Comparison of ENCODE assay signal across 8 cellular contexts in genomic region chr9:112061152-112061740, GRCh38.
DNase-seq lines count a peak whose midpoint lies in the region; ATAC-seq, FAIRE-seq and TF ChIP-seq lines count a peak whose summit lies in the region.
"Had no signal": no experiment of that assay in that cellular context is flagged by ENCODE, and none has a peak within 500 bp of the region (broad histone marks: within the 10 kb centered on the region; RNA-seq: fewer than 3 reads in every experiment).

No MANE protein-coding gene starts in this region.

- peak; percentile 59 for ATAC-seq in GM21737 (IDR thresholded peaks at IDR 0.05; ENCODE audit: unreplicated experiment)
- ATAC-seq in activated T-cell treated with anti-CD3 and anti-CD28 coated beads, Interleukin-2, amount 50 U/mL, for 72 hours (replicated peaks in 1 of 2): peak; percentile 84 to 87

- no peak overlapping the region for H3K27ac Mint-ChIP-seq in activated T-cell treated with anti-CD3 and anti-CD28 coated beads, Interleukin-2, amount 50 U/mL, for 72 hours

- FAIRE-seq in GM12891 (lab: Jason Lieb, UNC): no peak

- no peaks in the 10 kb centered on the region for H3K27me3 Mint-ChIP-seq in activated T-cell treated with anti-CD3 and anti-CD28 coated beads, Interleukin-2, amount 50 U/mL, for 72 hours (ENCODE audit: low read depth)
- H3K27me3 Mint-ChIP-seq: activated naive CD4-positive, alpha-beta T cell treated with anti-CD3 and anti-CD28 coated beads, Interleukin-2, amount 50 U/mL, for 24 hours had no signal

- TF ChIP-seq POLR2A in GM12891 (IDR thresholded peaks at IDR 0.05; ENCODE audit: low read depth, low read length): no peak

- DNase-seq in GM12891 (ENCODE audit: insufficient read length, low spot score) (peak; percentile 46), LoVo (ENCODE audit: low spot score) (peak; percentile 76), globus pallidus (ENCODE audit: low spot score) (peak; percentile 51), pulmonary artery endothelial cell (ENCODE audit: low read depth, low spot score) (peak; percentile 95), GOT3 (lab: John Stamatoyannopoulos, UW) (no peak)
- peak; percentile 45 to 47 for DNase-seq in activated T-cell treated with anti-CD3 and anti-CD28 coated beads, Interleukin-2, amount 50 U/mL, for 72 hours

- H3K4me3 Mint-ChIP-seq in activated T-cell treated with anti-CD3 and anti-CD28 coated beads, Interleukin-2, amount 50 U/mL, for 72 hours: no peak overlapping the region
- H3K4me3 Mint-ChIP-seq: activated naive CD4-positive, alpha-beta T cell treated with anti-CD3 and anti-CD28 coated beads, Interleukin-2, amount 50 U/mL, for 24 hours had no signal

- H3K4me1 Mint-ChIP-seq in activated T-cell treated with anti-CD3 and anti-CD28 coated beads, Interleukin-2, amount 50 U/mL, for 72 hours (ENCODE audit: low read depth): peaks cover 27% of the 10 kb centered on the region

- no peaks in the 10 kb centered on the region for H3K9me3 Mint-ChIP-seq in activated T-cell treated with anti-CD3 and anti-CD28 coated beads, Interleukin-2, amount 50 U/mL, for 72 hours
- H3K9me3 Mint-ChIP-seq: activated naive CD4-positive, alpha-beta T cell treated with anti-CD3 and anti-CD28 coated beads, Interleukin-2, amount 50 U/mL, for 24 hours had no signal

- H3K36me3 Mint-ChIP-seq in activated T-cell treated with anti-CD3 and anti-CD28 coated beads, Interleukin-2, amount 50 U/mL, for 72 hours (ENCODE audit: insufficient read depth in 2 of 2): peaks cover 1 to 2% of the 10 kb centered on the region in 2 donors

TF ChIP-seq in GM12891, 5 proteins besides CTCF, POLR2A, EP300 and RAD21:
- peak; percentile 98 for TF ChIP-seq SPI1 (IDR thresholded peaks at IDR 0.05; ENCODE audit: low read depth, low read length)
- TF ChIP-seq PAX5 (IDR thresholded peaks at IDR 0.05; ENCODE audit: insufficient read depth, low read length, severe bottlenecking): no peak
